Comparison of ENCODE assay signal across 8 cellular contexts in genomic region chr16:67415872-67416793, GRCh38. TPM values are rescaled to one million over a fixed set of nuclear protein-coding genes. Genes with fewer than 3 reads are reported as not detected.
DNase-seq lines count a peak whose midpoint lies in the region; ATAC-seq and TF ChIP-seq lines count a peak whose summit lies in the region.

Gene ZDHHC1 (minus strand): TSS chr16:67416477. CDS start chr16:67407775, 8,702 bp downstream.

- no peak within 1 kb of the TSS for H2AFZ ChIP-seq in OCI-LY1 (ENCODE audit: low read length)

- no peaks in the 10 kb centered on the region for H3K36me3 Mint-ChIP-seq in activated naive CD8-positive, alpha-beta T cell treated with anti-CD3 and anti-CD28 coated beads, Interleukin-2, amount 50 U/mL, for 24 hours (ENCODE audit: low read depth)

- DNase-seq in DMS 273 (lab: John Stamatoyannopoulos, UW; ENCODE audit: unreplicated experiment) (peak; percentile 87), DMS 273 treated with DMSO at 0.1 percent for 48 hours (lab: John Stamatoyannopoulos, UW) (no peak), Right ventricle myocardium inferior (ENCODE audit: missing footprints) (peak; percentile 87), occipital lobe (lab: John Stamatoyannopoulos, UW) (peak; percentile 25)
- DNase-seq in activated naive CD8-positive, alpha-beta T cell treated with anti-CD3 and anti-CD28 coated beads, Interleukin-2, amount 50 U/mL, for 24 hours, result peak; percentile 73

- H3K9me3 ChIP-seq in OCI-LY1 (ENCODE audit: low read length), result no peaks in the 10 kb centered on the region

- no peaks in the 10 kb centered on the region for H3K9me3 Mint-ChIP-seq in activated naive CD8-positive, alpha-beta T cell treated with anti-CD3 and anti-CD28 coated beads, Interleukin-2, amount 50 U/mL, for 24 hours

- no peaks in the 10 kb centered on the region for H4K20me1 ChIP-seq in OCI-LY1 (ENCODE audit: insufficient read depth, low read length)

- H3K4me3 Mint-ChIP-seq in activated naive CD8-positive, alpha-beta T cell treated with anti-CD3 and anti-CD28 coated beads, Interleukin-2, amount 50 U/mL, for 24 hours, result peak within 1 kb of the TSS; percentile 75

- H3K36me3 ChIP-seq in OCI-LY1 (ENCODE audit: insufficient read depth, low read length) (no peaks in the 10 kb centered on the region), urinary bladder (ENCODE audit: insufficient read depth) (no peaks in the 10 kb centered on the region)

- peaks cover 7% of the 10 kb centered on the region for H3K27me3 ChIP-seq in OCI-LY1 (ENCODE audit: insufficient read depth, low read length)

- H3K9me2 ChIP-seq in OCI-LY1 (ENCODE audit: low read depth, low read length), result no peaks in the 10 kb centered on the region

- peak within 1 kb of the TSS; percentile 53 for H3K4me2 ChIP-seq in OCI-LY1 (ENCODE audit: low read length)

- no peaks in the 10 kb centered on the region for H3F3A ChIP-seq in OCI-LY1 (ENCODE audit: insufficient read depth, low read length)

- peak within 1 kb of the TSS; percentile 49 for H3K4me3 ChIP-seq in OCI-LY1 (ENCODE audit: low read depth, low read length, poor library complexity, severe bottlenecking)
- H3K4me3 ChIP-seq in urinary bladder (ENCODE audit: low read depth, low read length), result peak within 1 kb of the TSS; percentile 82

- WGBS in urinary bladder, result 2% methylated on average over 73 of the region's 73 CpGs

- H3K27ac ChIP-seq in OCI-LY1 (ENCODE audit: low read depth, low read length, poor library complexity, severe bottlenecking), result no peak within 1 kb of the TSS
- peak within 1 kb of the TSS; percentile 53 for H3K27ac ChIP-seq in urinary bladder (ENCODE audit: low read depth)

- H3K4me1 Mint-ChIP-seq in activated naive CD8-positive, alpha-beta T cell treated with anti-CD3 and anti-CD28 coated beads, Interleukin-2, amount 50 U/mL, for 24 hours, result peaks cover 6% of the 10 kb centered on the region

- peaks cover 25% of the 10 kb centered on the region for H3K27me3 Mint-ChIP-seq in activated naive CD8-positive, alpha-beta T cell treated with anti-CD3 and anti-CD28 coated beads, Interleukin-2, amount 50 U/mL, for 24 hours

- peak within 1 kb of the TSS; percentile 13 for H3K27ac Mint-ChIP-seq in activated naive CD8-positive, alpha-beta T cell treated with anti-CD3 and anti-CD28 coated beads, Interleukin-2, amount 50 U/mL, for 24 hours

- intact Hi-C loops in Right ventricle myocardium inferior (cut with DNase I), result loop anchor here (1.0 kb wide), 1 partner anchor 155 kb away; no protein-coding TSS in a partner anchor

- no peaks in the 10 kb centered on the region for H3K79me2 ChIP-seq in OCI-LY1 (ENCODE audit: insufficient read depth, low read length)

- H3K9ac ChIP-seq in OCI-LY1 (ENCODE audit: low read length), result no peak within 1 kb of the TSS; the same call in 1 of the 2 replicates

- TF ChIP-seq CTCF in OCI-LY1 (IDR thresholded peaks at IDR 0.05; ENCODE audit: low read length), result peak; percentile 55

- H3K4me1 ChIP-seq in OCI-LY1 (ENCODE audit: insufficient read depth, low read length, severe bottlenecking), result peaks cover 10% of the 10 kb centered on the region
- no peaks in the 10 kb centered on the region for H3K4me1 ChIP-seq in urinary bladder (ENCODE audit: insufficient read depth)

- ATAC-seq in HG02884 (IDR thresholded peaks at IDR 0.05; ENCODE audit: unreplicated experiment), result peak; percentile 54
- ATAC-seq in activated naive CD8-positive, alpha-beta T cell treated with anti-CD3 and anti-CD28 coated beads, Interleukin-2, amount 50 U/mL, for 24 hours, result peak; percentile 85
- ATAC-seq in Right ventricle myocardium inferior, result peak; percentile 97

RNA-seq across cellular contexts. Expression of gene ZDHHC1, which starts in this region (rescaled TPM):
- total RNA-seq in Right ventricle myocardium inferior, result 2.9 TPM
- 2.3 TPM for total RNA-seq in occipital lobe
- total RNA-seq in urinary bladder, result 3.8 TPM
- 10.9 TPM for polyA plus RNA-seq in urinary bladder
